ENCODE assay signal across 8 cellular contexts in genomic region chr1:155063550-155064108, GRCh38. TPM values are rescaled to one million over a fixed set of nuclear protein-coding genes. Genes with fewer than 3 reads are reported as not detected.
DNase-seq lines count a peak whose midpoint lies in the region; ATAC-seq and TF ChIP-seq lines count a peak whose summit lies in the region.

TSS of gene EFNA4 (plus strand) at chr1:155063740. CDS start at chr1:155063824, 84 bp downstream.

- in situ Hi-C loops in transverse colon (cut with MboI; ENCODE audit: low pct_ligation_motif_present in 1 of 4, low pct_unique_long_range_greater_than_20kb in 1 of 4, low sequenced_read_pairs in 3 of 4), result loop anchor here in 3 of 4 donors (25.0 kb wide), 1 partner anchor 101 kb away; the partner anchor contains the start of genes CKS1B (in 3 of the 3), PBXIP1 (in 3 of the 3), PYGO2 (in 3 of the 3) and SHC1 (in 3 of the 3)

- TF ChIP-seq CTCF in glutamatergic neuron (IDR thresholded peaks at IDR 0.05; ENCODE audit: partially characterized antibody, unreplicated experiment) (no peak), ovary (IDR thresholded peaks at IDR 0.05) (no peak), transverse colon (IDR thresholded peaks at IDR 0.05) (no peak)

- H3K36me3 ChIP-seq in ovary (no peaks in the 10 kb centered on the region), transverse colon (no peaks in the 10 kb centered on the region)

- 0 to 1% (median 0%) methylated on average over 29 to 57 of the region's 57 CpGs for WGBS in ovary, 3 donors
- 0% methylated on average over 31 of the region's 57 CpGs; no CpG with 5 or more reads in 1 of the 2 donors for whole genome bisulfite sequencing in transverse colon (ENCODE audit: low coverage in 1 of 2), 2 donors

- peaks cover 2% of the 10 kb centered on the region for H3K36me3 Mint-ChIP-seq in activated naive CD4-positive, alpha-beta T cell treated with anti-CD3 and anti-CD28 coated beads, Interleukin-2, amount 50 U/mL, for 24 hours
- peaks cover 5% of the 10 kb centered on the region for H3K36me3 Mint-ChIP-seq in glutamatergic neuron (ENCODE audit: unreplicated experiment)

- peak within 1 kb of the TSS; percentile 71 to 81 for H3K27ac ChIP-seq in ovary
- H3K27ac ChIP-seq in transverse colon, result peak within 1 kb of the TSS; percentile 89 to 93 (median 92)

- H3K4me1 Mint-ChIP-seq in activated naive CD4-positive, alpha-beta T cell treated with anti-CD3 and anti-CD28 coated beads, Interleukin-2, amount 50 U/mL, for 24 hours, result peaks cover 35% of the 10 kb centered on the region
- H3K4me1 Mint-ChIP-seq in glutamatergic neuron (ENCODE audit: low read depth, unreplicated experiment), result peaks cover 14% of the 10 kb centered on the region

- H3K27me3 ChIP-seq in ovary, result no peaks in the 10 kb centered on the region
- no peaks in the 10 kb centered on the region for H3K27me3 ChIP-seq in transverse colon

- intact Hi-C loops in ovary (cut with DNase I) (loop anchor here in 3 of 4 donors (5.0 to 10.0 kb wide), 2 partner anchors 106 to 279 kb away; partner anchors contain the start of gene PBXIP1 (in 2 of the 3)), transverse colon (cut with DNase I; ENCODE audit: low total_unique reads) (loop anchor here (1.0 to 10.0 kb wide), 2 partner anchors 21 to 509 kb away; partner anchors contain the start of gene UBE2Q1)

- H3K27ac Mint-ChIP-seq in activated naive CD4-positive, alpha-beta T cell treated with anti-CD3 and anti-CD28 coated beads, Interleukin-2, amount 50 U/mL, for 24 hours, result peak within 1 kb of the TSS; percentile 25
- H3K27ac Mint-ChIP-seq in glutamatergic neuron (ENCODE audit: unreplicated experiment), result peak within 1 kb of the TSS; percentile 74

- no peaks in the 10 kb centered on the region for H3K27me3 Mint-ChIP-seq in activated naive CD4-positive, alpha-beta T cell treated with anti-CD3 and anti-CD28 coated beads, Interleukin-2, amount 50 U/mL, for 24 hours
- peaks cover 9% of the 10 kb centered on the region for H3K27me3 Mint-ChIP-seq in glutamatergic neuron (ENCODE audit: unreplicated experiment)

- no peaks in the 10 kb centered on the region for H3K9me3 ChIP-seq in ovary
- no peaks in the 10 kb centered on the region for H3K9me3 ChIP-seq in transverse colon

- peak within 1 kb of the TSS; percentile 75 for H3K4me3 ChIP-seq in ovary
- H3K4me3 ChIP-seq in transverse colon, result peak within 1 kb of the TSS; percentile 79 to 85 (median 83)

- DNase-seq in EL, result peak; percentile 86
- peak; percentile 95 to 97 for DNase-seq in Kasumi-1 (lab: John Stamatoyannopoulos, UW)
- peak; percentile 77 for DNase-seq in glutamatergic neuron
- peak; percentile 83 to 88 (median 86) for DNase-seq in ovary
- peak; percentile 93 for DNase-seq in transverse colon

- H3K4me3 Mint-ChIP-seq in activated naive CD4-positive, alpha-beta T cell treated with anti-CD3 and anti-CD28 coated beads, Interleukin-2, amount 50 U/mL, for 24 hours, result peak within 1 kb of the TSS; percentile 93
- H3K4me3 Mint-ChIP-seq in glutamatergic neuron (ENCODE audit: unreplicated experiment), result peak within 1 kb of the TSS; percentile 99

- H3K4me1 ChIP-seq in ovary (ENCODE audit: insufficient read depth), result peaks cover 7% of the 10 kb centered on the region
- peaks cover 20 to 38% (median 34%) of the 10 kb centered on the region in 4 donors for H3K4me1 ChIP-seq in transverse colon

- TF ChIP-seq EP300 in ovary (IDR thresholded peaks at IDR 0.05) (no peak), transverse colon (IDR thresholded peaks at IDR 0.05; ENCODE audit: low read depth) (no peak)

- ATAC-seq in GM21619 (IDR thresholded peaks at IDR 0.05; ENCODE audit: unreplicated experiment) (peak; percentile 64), SK-N-SH treated with all-trans-retinoic acid at 6 μM for 48 hours (peak; percentile 90)

- H3K9me3 Mint-ChIP-seq in activated naive CD4-positive, alpha-beta T cell treated with anti-CD3 and anti-CD28 coated beads, Interleukin-2, amount 50 U/mL, for 24 hours, result no peaks in the 10 kb centered on the region
- peaks cover 5% of the 10 kb centered on the region for H3K9me3 Mint-ChIP-seq in glutamatergic neuron (ENCODE audit: unreplicated experiment)

- TF ChIP-seq POLR2A in ovary (IDR thresholded peaks at IDR 0.05) (peak; percentile 45), transverse colon (IDR thresholded peaks at IDR 0.05) (peak; percentile 90)

TF ChIP-seq in SK-N-SH treated with all-trans-retinoic acid at 6 μM for 48 hours, 23 proteins besides CTCF, POLR2A, EP300 and RAD21 (continues in another document):
- TF ChIP-seq PPARA (CRISPR knock-in tag; IDR thresholded peaks at IDR 0.05; ENCODE audit: borderline replicate concordance), result no peak
- no peak for TF ChIP-seq ARNTL (CRISPR knock-in tag; IDR thresholded peaks at IDR 0.05; ENCODE audit: borderline replicate concordance, low read depth)
- TF ChIP-seq ZNF565 (CRISPR knock-in tag; conservative IDR thresholded peaks at IDR 0.05; ENCODE audit: low read depth), result no peak
- no peak for TF ChIP-seq OSR1 (CRISPR knock-in tag; IDR thresholded peaks at IDR 0.05)
- TF ChIP-seq ZFP3 (CRISPR knock-in tag; IDR thresholded peaks at IDR 0.05), result no peak
- no peak for TF ChIP-seq POU6F1 (CRISPR knock-in tag; IDR thresholded peaks at IDR 0.05; ENCODE audit: borderline replicate concordance, low read depth)
- no peak for TF ChIP-seq RARB (CRISPR knock-in tag; IDR thresholded peaks at IDR 0.05)
- TF ChIP-seq ESRRG (CRISPR knock-in tag; IDR thresholded peaks at IDR 0.05), result no peak
- TF ChIP-seq, protein P1, sequence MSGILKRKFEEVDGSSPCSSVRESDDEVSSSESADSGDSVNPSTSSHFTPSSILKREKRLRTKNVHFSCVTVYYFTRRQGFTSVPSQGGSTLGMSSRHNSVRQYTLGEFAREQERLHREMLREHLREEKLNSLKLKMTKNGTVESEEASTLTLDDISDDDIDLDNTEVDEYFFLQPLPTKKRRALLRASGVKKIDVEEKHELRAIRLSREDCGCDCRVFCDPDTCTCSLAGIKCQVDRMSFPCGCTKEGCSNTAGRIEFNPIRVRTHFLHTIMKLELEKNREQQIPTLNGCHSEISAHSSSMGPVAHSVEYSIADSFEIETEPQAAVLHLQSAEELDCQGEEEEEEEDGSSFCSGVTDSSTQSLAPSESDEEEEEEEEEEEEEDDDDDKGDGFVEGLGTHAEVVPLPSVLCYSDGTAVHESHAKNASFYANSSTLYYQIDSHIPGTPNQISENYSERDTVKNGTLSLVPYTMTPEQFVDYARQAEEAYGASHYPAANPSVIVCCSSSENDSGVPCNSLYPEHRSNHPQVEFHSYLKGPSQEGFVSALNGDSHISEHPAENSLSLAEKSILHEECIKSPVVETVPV (CRISPR knock-in tag; IDR thresholded peaks at IDR 0.05), result no peak
- TF ChIP-seq TSHZ2 (CRISPR knock-in tag; IDR thresholded peaks at IDR 0.05), result no peak
- TF ChIP-seq, protein P2, sequence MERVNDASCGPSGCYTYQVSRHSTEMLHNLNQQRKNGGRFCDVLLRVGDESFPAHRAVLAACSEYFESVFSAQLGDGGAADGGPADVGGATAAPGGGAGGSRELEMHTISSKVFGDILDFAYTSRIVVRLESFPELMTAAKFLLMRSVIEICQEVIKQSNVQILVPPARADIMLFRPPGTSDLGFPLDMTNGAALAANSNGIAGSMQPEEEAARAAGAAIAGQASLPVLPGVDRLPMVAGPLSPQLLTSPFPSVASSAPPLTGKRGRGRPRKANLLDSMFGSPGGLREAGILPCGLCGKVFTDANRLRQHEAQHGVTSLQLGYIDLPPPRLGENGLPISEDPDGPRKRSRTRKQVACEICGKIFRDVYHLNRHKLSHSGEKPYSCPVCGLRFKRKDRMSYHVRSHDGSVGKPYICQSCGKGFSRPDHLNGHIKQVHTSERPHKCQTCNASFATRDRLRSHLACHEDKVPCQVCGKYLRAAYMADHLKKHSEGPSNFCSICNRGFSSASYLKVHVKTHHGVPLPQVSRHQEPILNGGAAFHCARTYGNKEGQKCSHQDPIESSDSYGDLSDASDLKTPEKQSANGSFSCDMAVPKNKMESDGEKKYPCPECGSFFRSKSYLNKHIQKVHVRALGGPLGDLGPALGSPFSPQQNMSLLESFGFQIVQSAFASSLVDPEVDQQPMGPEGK (CRISPR knock-in tag; IDR thresholded peaks at IDR 0.05; ENCODE audit: borderline replicate concordance), result no peak

RNA-seq across cellular contexts. Expression of gene EFNA4, which starts in this region (rescaled TPM):
- total RNA-seq in glutamatergic neuron (ENCODE audit: unreplicated experiment) (2.9 TPM), ovary (10 to 100 TPM in 5 of 7 donors, 1 to 10 TPM in 2; 8.6 to 14.1 (median 12.2) TPM), transverse colon (10 to 100 TPM; 18.3 to 57.2 (median 37.2) TPM)
- polyA plus RNA-seq in ovary, result 10 to 100 TPM in 1 of 2 donors, 1 to 10 TPM in 1; 7.3 to 10.6 TPM

Comparison
In these comparisons a context has a peak if more than half of its experiments do, and no peak if none do; other contexts are left out.
1. Peak in every context shown above with its lines: DNase-seq, ATAC-seq, H3K4me3 ChIP-seq and H3K27ac ChIP-seq.